1 cellular context compared by ENCODE assay signal in the genomic region with DNA sequence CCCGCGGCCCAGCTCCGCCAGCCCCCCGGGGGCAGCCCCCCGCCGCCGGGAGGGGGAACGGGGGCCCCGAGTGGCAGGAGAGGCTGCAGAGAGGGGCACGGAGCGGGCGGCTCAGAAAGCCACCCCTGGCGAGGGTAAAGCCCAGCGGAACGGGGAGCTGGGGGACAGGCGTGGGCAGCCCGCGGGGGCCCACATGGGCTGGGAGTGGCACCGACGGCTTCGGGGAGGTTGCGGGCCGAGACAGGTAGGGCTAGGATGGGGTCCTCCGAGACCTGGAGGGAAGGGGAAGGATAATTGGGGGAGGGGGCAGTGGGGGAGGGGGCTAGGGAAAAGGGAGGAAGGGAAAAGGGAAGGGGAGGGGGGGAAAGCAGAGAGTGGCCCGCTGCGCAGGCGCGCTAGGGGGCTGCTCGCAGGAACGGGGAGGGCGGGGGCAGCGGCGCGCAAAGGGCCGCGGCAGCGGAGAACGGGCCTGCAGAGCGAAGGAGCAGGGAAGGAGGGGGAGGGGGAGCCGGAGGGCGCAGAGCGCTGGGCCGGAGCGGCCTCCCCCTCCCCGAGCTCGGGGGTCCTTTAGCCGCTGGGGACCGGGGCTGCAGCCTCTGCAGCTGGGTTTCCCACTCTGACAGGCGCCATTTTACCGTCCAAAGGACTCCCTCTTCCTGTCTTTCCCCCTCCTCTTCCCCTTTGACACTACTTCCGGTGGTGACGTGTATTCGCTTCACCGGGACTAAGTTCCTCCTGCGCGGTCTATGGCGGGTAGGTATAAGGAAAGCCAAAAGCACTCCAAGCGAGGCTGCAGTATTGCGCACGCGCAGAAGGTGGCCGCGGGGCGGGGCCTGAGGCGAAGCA.
TF ChIP-seq lines count a peak whose summit lies in the region.

A gene (minus strand): TSS at position 405 of the 846 bp plus-strand sequence. CDS start 438 bp downstream, outside the sequence.

TF ChIP-seq in HepG2, 621 proteins besides CTCF, POLR2A, EP300 and RAD21 (continued from another document):
- TF ChIP-seq, protein P1, sequence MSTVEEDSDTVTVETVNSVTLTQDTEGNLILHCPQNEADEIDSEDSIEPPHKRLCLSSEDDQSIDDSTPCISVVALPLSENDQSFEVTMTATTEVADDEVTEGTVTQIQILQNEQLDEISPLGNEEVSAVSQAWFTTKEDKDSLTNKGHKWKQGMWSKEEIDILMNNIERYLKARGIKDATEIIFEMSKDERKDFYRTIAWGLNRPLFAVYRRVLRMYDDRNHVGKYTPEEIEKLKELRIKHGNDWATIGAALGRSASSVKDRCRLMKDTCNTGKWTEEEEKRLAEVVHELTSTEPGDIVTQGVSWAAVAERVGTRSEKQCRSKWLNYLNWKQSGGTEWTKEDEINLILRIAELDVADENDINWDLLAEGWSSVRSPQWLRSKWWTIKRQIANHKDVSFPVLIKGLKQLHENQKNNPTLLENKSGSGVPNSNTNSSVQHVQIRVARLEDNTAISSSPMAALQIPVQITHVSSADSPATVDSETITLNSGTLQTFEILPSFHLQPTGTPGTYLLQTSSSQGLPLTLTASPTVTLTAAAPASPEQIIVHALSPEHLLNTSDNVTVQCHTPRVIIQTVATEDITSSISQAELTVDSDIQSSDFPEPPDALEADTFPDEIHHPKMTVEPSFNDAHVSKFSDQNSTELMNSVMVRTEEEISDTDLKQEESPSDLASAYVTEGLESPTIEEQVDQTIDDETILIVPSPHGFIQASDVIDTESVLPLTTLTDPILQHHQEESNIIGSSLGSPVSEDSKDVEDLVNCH (CRISPR knock-in tag; IDR thresholded peaks at IDR 0.05), result no peak
- TF ChIP-seq ETV6 (CRISPR knock-in tag; conservative IDR thresholded peaks at IDR 0.05) (no peak; the same call in 1 of the 2 replicates), ZNF768 (CRISPR knock-in tag; IDR thresholded peaks at IDR 0.05) (no peak), ZNF160 (CRISPR knock-in tag; IDR thresholded peaks at IDR 0.05) (no peak), MLLT10 (CRISPR knock-in tag; IDR thresholded peaks at IDR 0.05) (no peak), FOXK1 (CRISPR knock-in tag; IDR thresholded peaks at IDR 0.05; ENCODE audit: borderline replicate concordance, low read depth) (peak; percentile 61; the same call in 1 of the 2 replicates), ZNF572 (CRISPR knock-in tag; IDR thresholded peaks at IDR 0.05) (no peak), FOXA3 (CRISPR knock-in tag; IDR thresholded peaks at IDR 0.05) (no peak), ZFP1 (CRISPR knock-in tag; IDR thresholded peaks at IDR 0.05) (no peak)
- TF ChIP-seq, protein P2, sequence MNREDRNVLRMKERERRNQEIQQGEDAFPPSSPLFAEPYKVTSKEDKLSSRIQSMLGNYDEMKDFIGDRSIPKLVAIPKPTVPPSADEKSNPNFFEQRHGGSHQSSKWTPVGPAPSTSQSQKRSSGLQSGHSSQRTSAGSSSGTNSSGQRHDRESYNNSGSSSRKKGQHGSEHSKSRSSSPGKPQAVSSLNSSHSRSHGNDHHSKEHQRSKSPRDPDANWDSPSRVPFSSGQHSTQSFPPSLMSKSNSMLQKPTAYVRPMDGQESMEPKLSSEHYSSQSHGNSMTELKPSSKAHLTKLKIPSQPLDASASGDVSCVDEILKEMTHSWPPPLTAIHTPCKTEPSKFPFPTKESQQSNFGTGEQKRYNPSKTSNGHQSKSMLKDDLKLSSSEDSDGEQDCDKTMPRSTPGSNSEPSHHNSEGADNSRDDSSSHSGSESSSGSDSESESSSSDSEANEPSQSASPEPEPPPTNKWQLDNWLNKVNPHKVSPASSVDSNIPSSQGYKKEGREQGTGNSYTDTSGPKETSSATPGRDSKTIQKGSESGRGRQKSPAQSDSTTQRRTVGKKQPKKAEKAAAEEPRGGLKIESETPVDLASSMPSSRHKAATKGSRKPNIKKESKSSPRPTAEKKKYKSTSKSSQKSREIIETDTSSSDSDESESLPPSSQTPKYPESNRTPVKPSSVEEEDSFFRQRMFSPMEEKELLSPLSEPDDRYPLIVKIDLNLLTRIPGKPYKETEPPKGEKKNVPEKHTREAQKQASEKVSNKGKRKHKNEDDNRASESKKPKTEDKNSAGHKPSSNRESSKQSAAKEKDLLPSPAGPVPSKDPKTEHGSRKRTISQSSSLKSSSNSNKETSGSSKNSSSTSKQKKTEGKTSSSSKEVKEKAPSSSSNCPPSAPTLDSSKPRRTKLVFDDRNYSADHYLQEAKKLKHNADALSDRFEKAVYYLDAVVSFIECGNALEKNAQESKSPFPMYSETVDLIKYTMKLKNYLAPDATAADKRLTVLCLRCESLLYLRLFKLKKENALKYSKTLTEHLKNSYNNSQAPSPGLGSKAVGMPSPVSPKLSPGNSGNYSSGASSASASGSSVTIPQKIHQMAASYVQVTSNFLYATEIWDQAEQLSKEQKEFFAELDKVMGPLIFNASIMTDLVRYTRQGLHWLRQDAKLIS (CRISPR knock-in tag; IDR thresholded peaks at IDR 0.05), result no peak
- TF ChIP-seq, protein P3, sequence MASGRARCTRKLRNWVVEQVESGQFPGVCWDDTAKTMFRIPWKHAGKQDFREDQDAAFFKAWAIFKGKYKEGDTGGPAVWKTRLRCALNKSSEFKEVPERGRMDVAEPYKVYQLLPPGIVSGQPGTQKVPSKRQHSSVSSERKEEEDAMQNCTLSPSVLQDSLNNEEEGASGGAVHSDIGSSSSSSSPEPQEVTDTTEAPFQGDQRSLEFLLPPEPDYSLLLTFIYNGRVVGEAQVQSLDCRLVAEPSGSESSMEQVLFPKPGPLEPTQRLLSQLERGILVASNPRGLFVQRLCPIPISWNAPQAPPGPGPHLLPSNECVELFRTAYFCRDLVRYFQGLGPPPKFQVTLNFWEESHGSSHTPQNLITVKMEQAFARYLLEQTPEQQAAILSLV (CRISPR knock-in tag; IDR thresholded peaks at IDR 0.05; ENCODE audit: borderline replicate concordance), result no peak
